8 cellular contexts compared by ENCODE assay signal in the genomic region with DNA sequence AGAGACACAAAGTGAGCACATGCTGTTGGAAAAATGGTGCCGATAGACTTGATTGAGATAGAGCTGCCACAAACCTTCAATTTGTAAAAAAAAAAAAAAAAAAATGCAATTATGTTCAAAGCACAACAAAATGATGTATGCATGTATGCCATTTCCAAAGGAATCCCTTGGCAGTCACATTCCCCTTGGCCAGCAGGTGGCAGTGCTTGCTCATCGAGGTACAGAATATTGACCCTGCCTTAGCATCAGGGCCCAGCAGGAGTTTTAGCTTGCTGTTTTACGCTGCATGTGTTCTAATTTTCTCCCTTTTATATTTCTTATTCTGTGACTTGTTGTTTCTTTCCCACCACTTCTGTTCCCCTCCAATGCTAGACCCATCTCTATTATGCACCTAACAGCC. TPM values are rescaled to one million over a fixed set of nuclear protein-coding genes. Genes with fewer than 3 reads are reported as not detected.
A peak's percentile ranks its signal among the peaks of the same experiment; 100 is the strongest.
DNase-seq lines count a peak whose midpoint lies in the region; ATAC-seq and TF ChIP-seq lines count a peak whose summit lies in the region.

No MANE protein-coding gene starts in this region.

- no peak overlapping the region for H3K4me3 Mint-ChIP-seq in T-helper 17 cell

- no peak overlapping the region for H3K4me3 ChIP-seq in GM06990 (replicated peaks; ENCODE audit: low read depth, low read length)
- no peak overlapping the region for H3K4me3 ChIP-seq in gastrocnemius medialis

- TF ChIP-seq CTCF in GM06990 (IDR thresholded peaks at IDR 0.05; ENCODE audit: insufficient read depth, low read length, poor library complexity, severe bottlenecking): peak; percentile 86
- peak; percentile 38 to 74 (median 52) for TF ChIP-seq CTCF in gastrocnemius medialis (IDR thresholded peaks at IDR 0.05 in 4 of 5, conservative IDR thresholded peaks at IDR 0.05 in 1 of 5)

- ATAC-seq in T-helper 17 cell: peak; percentile 92
- ATAC-seq in left ventricle myocardium superior: peak; percentile 71
- ATAC-seq in gastrocnemius medialis: peak; percentile 60 to 68

- POLR2A ChIA-PET in HEK293T (lab: Yijun Ruan, JAX): no interaction called here

- in situ Hi-C loops in gastrocnemius medialis (cut with MboI; ENCODE audit: low sequenced_read_pairs in 4 of 4): loop anchor here in 1 of 4 donors (10.0 kb wide), 1 partner anchor 79 kb away; no protein-coding TSS in a partner anchor

- H3K27ac ChIP-seq in gastrocnemius medialis: no peak overlapping the region

- no peaks in the 10 kb centered on the region for H3K27me3 Mint-ChIP-seq in T-helper 17 cell

- peaks cover 5% of the 10 kb centered on the region for H3K4me1 Mint-ChIP-seq in T-helper 17 cell

- CTCF ChIA-PET in HEK293T (lab: Yijun Ruan, JAX): interaction anchor here (0.5 to 2.8 kb wide), 10 partner anchors 9 to 676 kb away, joined by 3 to 16 read pairs (median 3); no protein-coding TSS in a partner anchor

- intact Hi-C loops in left ventricle myocardium superior (cut with micrococcal nuclease): loop anchor here (10.0 kb wide), 1 partner anchor 79 kb away; no protein-coding TSS in a partner anchor
- intact Hi-C loops in gastrocnemius medialis (cut with DNase I; ENCODE audit: low total_unique reads): loop anchor here (1.0 to 10.0 kb wide), 2 partner anchors 80 to 579 kb away; partner anchors contain the start of gene RPGR

- no peaks in the 10 kb centered on the region for H3K36me3 ChIP-seq in GM06990 (ENCODE audit: control insufficient read depth, insufficient read depth, low read length)
- no peaks in the 10 kb centered on the region for H3K36me3 ChIP-seq in gastrocnemius medialis

- no peaks in the 10 kb centered on the region for H3K4me1 ChIP-seq in gastrocnemius medialis

- no peaks in the 10 kb centered on the region for H3K36me3 Mint-ChIP-seq in T-helper 17 cell (ENCODE audit: low read depth)

- DNase-seq in GM06990 (ENCODE audit: extremely low read depth, insufficient read length): peak; percentile 17
- peak; percentile 73 for DNase-seq in HEK293T (ENCODE audit: extremely low spot score)
- peak; percentile 23 for DNase-seq in NCI-H1092 treated with DMSO at 0.1 percent for 48 hours (lab: John Stamatoyannopoulos, UW)
- DNase-seq in T-helper 17 cell: peak; percentile 50 to 71 (median 52)
- peak in 50 of 56 donors; percentile 0 to 77 (median 18) for DNase-seq in amygdala (lab: John Stamatoyannopoulos, UW)
- peak; percentile 77 for DNase-seq in left ventricle myocardium superior
- DNase-seq in gastrocnemius medialis: peak; percentile 5 to 34
- no peak for DNase-seq in NCI-H187 (lab: John Stamatoyannopoulos, UW)

- peak overlapping the region; percentile 56 for H3K27ac Mint-ChIP-seq in T-helper 17 cell

- TF ChIP-seq POLR2A in gastrocnemius medialis (IDR thresholded peaks at IDR 0.05): no peak

- H3K9me3 ChIP-seq in T-helper 17 cell (ENCODE audit: control insufficient read depth, low read length, poor library complexity, severe bottlenecking) (no peaks in the 10 kb centered on the region), gastrocnemius medialis (no peaks in the 10 kb centered on the region)

- H3K27me3 ChIP-seq in GM06990 (replicated peaks; ENCODE audit: control insufficient read depth, insufficient read depth, low read length): no peaks in the 10 kb centered on the region
- H3K27me3 ChIP-seq in gastrocnemius medialis: no peaks in the 10 kb centered on the region

TF ChIP-seq in HEK293T, 16 proteins besides CTCF, POLR2A, EP300 and RAD21:
- TF ChIP-seq ZNF384 (IDR thresholded peaks at IDR 0.05): peak; percentile 69; the same call in 1 of the 2 replicates
- no peak for TF ChIP-seq ARNT (IDR thresholded peaks at IDR 0.05)

RNA-seq across cellular contexts. Expression of gene CYBB, which starts 34.5 kb away (rescaled TPM):
- total RNA-seq in T-helper 17 cell (10 to 100 TPM in 1 of 2 donors, 1 to 10 TPM in 1; 2.3 to 15.5 TPM), left ventricle myocardium superior (20.4 TPM), gastrocnemius medialis (1 to 10 TPM; 1.8 to 6.7 (median 5.1) TPM)

RNA-seq across cellular contexts. Expression of gene XK, which starts 59.8 kb away (rescaled TPM):
- total RNA-seq in T-helper 17 cell (10 to 100 TPM in 1 of 2 donors, under 1 TPM in 1; 0.32 to 11.3 TPM), left ventricle myocardium superior (8.7 TPM), gastrocnemius medialis (1 to 10 TPM; 2.8 to 8.8 (median 5.1) TPM)

Comparison
In these comparisons a context has a peak if more than half of its experiments do, and no peak if none do; other contexts are left out.
1. DNase-seq: peak in GM06990 (single experiment), HEK293T (single experiment), NCI-H1092 treated with DMSO at 0.1 percent for 48 hours (single experiment), T-helper 17 cell (3 of 3), amygdala (50 of 56), left ventricle myocardium superior (single experiment) and gastrocnemius medialis (2 of 2); none in NCI-H187 (0 of 2).
2. Peak in every context shown above with its lines, with median percentiles within 50 percentile points of each other: ATAC-seq.